In genomic region chr17:59221159-59221847, GRCh38 we compare ENCODE assay signal across 1 cellular context.
TF ChIP-seq lines count a peak whose summit lies in the region.

No MANE protein-coding gene starts in this region.

TF ChIP-seq in H1, 55 proteins besides CTCF, POLR2A, EP300 and RAD21:
- TF ChIP-seq MAX (IDR thresholded peaks at IDR 0.05) (0 out of 2 replicates have a peak, but pooled peaks have one; percentile 2), POU5F1 (IDR thresholded peaks at IDR 0.05; ENCODE audit: low read depth, low read length) (no peak), SIN3A (conservative IDR thresholded peaks at IDR 0.05 in 1 of 2, IDR thresholded peaks at IDR 0.05 in 1 of 2; ENCODE audit: low read depth in 1 of 2, low read length in 2 of 2) (no peak), TBP (IDR thresholded peaks at IDR 0.05; ENCODE audit: low read depth, low read length) (no peak), HDAC6 (IDR thresholded peaks at IDR 0.05; ENCODE audit: low read depth, low read length) (no peak), TAF1 (IDR thresholded peaks at IDR 0.05; ENCODE audit: low read depth, low read length) (0 out of 2 replicates have a peak, but pooled peaks have one; percentile 14), ATF3 (IDR thresholded peaks at IDR 0.05; ENCODE audit: insufficient read depth, low read depth, low read length) (no peak)
